ENCODE assay signal across 18 cellular contexts in genomic region chr3:40116478-40117162, GRCh38.
DNase-seq lines count a peak whose midpoint lies in the region; ATAC-seq and TF ChIP-seq lines count a peak whose summit lies in the region.
"Had no signal": no experiment of that assay in that cellular context is flagged by ENCODE, and none has a peak within 500 bp of the region (broad histone marks: within the 10 kb centered on the region; RNA-seq: fewer than 3 reads in every experiment).

No MANE protein-coding gene starts in this region.

- TF ChIP-seq CTCF in AG10803 (conservative IDR thresholded peaks at IDR 0.05; ENCODE audit: low read length): no peak
- TF ChIP-seq CTCF in cardiac fibroblast (IDR thresholded peaks at IDR 0.05; ENCODE audit: low read depth, low read length): no peak

- H3K36me3 ChIP-seq in MG63: no peaks in the 10 kb centered on the region
- H3K36me3 ChIP-seq: esophagus squamous epithelium, ovary had no signal

- H3K9me3 ChIP-seq in MG63: no peaks in the 10 kb centered on the region
- H3K9me3 ChIP-seq: esophagus squamous epithelium, ovary, testis had no signal

- no peaks in the 10 kb centered on the region for H3K27me3 ChIP-seq in MG63
- H3K27me3 ChIP-seq: esophagus squamous epithelium, ovary, testis had no signal

- DNase-seq in AG10803 (ENCODE audit: low read depth): peak; percentile 81
- DNase-seq in MG63: peak; percentile 66
- DNase-seq in cardiac fibroblast (ENCODE audit: low read depth in 2 of 2): peak; percentile 53 to 81
- DNase-seq in kidney glomerular epithelial cell (lab: John Stamatoyannopoulos, UW): peak; percentile 79
- no peak for DNase-seq in activated T-cell treated with anti-CD3 and anti-CD28 coated beads for 4 hours
- no peak for DNase-seq in stimulated activated CD4-positive, alpha-beta T cell treated with anti-CD3 and anti-CD28 coated beads, Interleukin-1b, Interleukin-23, amount 100 ng/mL, for 48 hours
- DNase-seq: activated CD4-positive, CD25-positive, alpha-beta regulatory T cell treated with anti-CD3 and anti-CD28 coated beads, Interleukin-2, amount 50 U/mL, for 72 hours; cortex of kidney; DMS153; esophagus squamous epithelium; NCI-H1105 treated with DMSO at 0.1 percent for 48 hours; NCI-H446; OCI-M1; ovary; testis had no signal

- ATAC-seq in HG03378 (IDR thresholded peaks at IDR 0.05; ENCODE audit: unreplicated experiment) (no peak), GM19324 (IDR thresholded peaks at IDR 0.05; ENCODE audit: low FRiP score, unreplicated experiment) (no peak)
- ATAC-seq: HepG2 had no signal

- H3K4me3 ChIP-seq in AG10803 (ENCODE audit: low read length): no peak overlapping the region
- no peak overlapping the region for H3K4me3 ChIP-seq in MG63
- H3K4me3 ChIP-seq in cardiac fibroblast (replicated peaks in 1 of 2; ENCODE audit: low read depth in 2 of 2, low read length in 2 of 2): no peak overlapping the region
- H3K4me3 ChIP-seq: esophagus squamous epithelium, ovary, testis had no signal

Comparison
In these comparisons a context has a peak if more than half of its experiments do, and no peak if none do; other contexts are left out.
1. DNase-seq: peak in AG10803 (single experiment), MG63 (single experiment), cardiac fibroblast (2 of 2) and kidney glomerular epithelial cell (single experiment); none in activated T-cell treated with anti-CD3 and anti-CD28 coated beads for 4 hours (single experiment) and stimulated activated CD4-positive, alpha-beta T cell treated with anti-CD3 and anti-CD28 coated beads, Interleukin-1b, Interleukin-23, amount 100 ng/mL, for 48 hours (single experiment).